In the genomic region with DNA sequence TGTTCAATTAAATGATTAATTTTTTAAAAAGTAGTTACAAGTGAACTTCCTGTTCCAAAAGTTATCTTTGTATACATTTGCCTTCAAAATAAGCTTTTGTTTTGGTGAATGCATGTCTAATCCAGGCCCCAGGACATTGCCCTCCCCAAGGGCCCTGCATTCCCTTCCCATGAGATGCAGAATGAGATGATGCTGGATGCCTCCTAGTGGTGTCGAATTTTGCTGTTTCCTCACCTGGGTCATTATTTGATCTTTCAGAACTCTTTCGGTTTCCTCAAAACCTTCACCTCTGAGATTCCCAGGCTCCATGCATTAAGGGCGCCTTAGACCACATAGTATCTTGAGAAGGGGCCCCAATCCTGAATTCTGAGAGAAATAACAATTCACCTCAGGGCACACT, we compare ENCODE assay signal across 17 cellular contexts.
"Had no signal": no experiment of that assay in that cellular context is flagged by ENCODE, and none has a peak within 500 bp of the region (broad histone marks: within the 10 kb centered on the region; RNA-seq: fewer than 3 reads in every experiment).

No MANE protein-coding gene starts in this region.

- H3K27ac ChIP-seq: gastroesophageal sphincter, heart left ventricle, upper lobe of right lung had no signal

- H3K4me1 Mint-ChIP-seq: activated CD4-positive, alpha-beta memory T cell treated with anti-CD3 and anti-CD28 coated beads, Interleukin-2, amount 10 ng/mL, durations not matched to agents 7 days and 5 days; activated CD8-positive, alpha-beta memory T cell treated with anti-CD3 and anti-CD28 coated beads, Interleukin-2, amount 10 ng/mL, durations not matched to agents 7 days and 5 days; activated naive CD8-positive, alpha-beta T cell treated with anti-CD3 and anti-CD28 coated beads for 36 hours; T-helper 17 cell had no signal

- H3K36me3 Mint-ChIP-seq: activated CD8-positive, alpha-beta memory T cell treated with anti-CD3 and anti-CD28 coated beads, Interleukin-2, amount 10 ng/mL, durations not matched to agents 7 days and 5 days; activated naive CD8-positive, alpha-beta T cell treated with anti-CD3 and anti-CD28 coated beads for 36 hours had no signal

- DNase-seq: activated CD4-positive, alpha-beta memory T cell treated with anti-CD3 and anti-CD28 coated beads, Interleukin-2, amount 10 ng/mL, durations not matched to agents 7 days and 5 days; activated CD4-positive, alpha-beta T cell treated with anti-CD3 and anti-CD28 coated beads for 4 hours; activated CD8-positive, alpha-beta memory T cell treated with anti-CD3 and anti-CD28 coated beads, Interleukin-2, amount 10 ng/mL, durations not matched to agents 7 days and 5 days; activated naive CD8-positive, alpha-beta T cell treated with anti-CD3 and anti-CD28 coated beads for 36 hours; amniotic stem cell; effector CD4-positive, alpha-beta T cell; heart left ventricle; left cardiac atrium; stimulated activated CD4-positive, alpha-beta T cell treated with anti-CD3 and anti-CD28 coated beads, Interleukin-12 subunit alpha, Interleukin-12 subunit beta, amount 100 ng/mL, for 4 hours; stimulated activated CD4-positive, alpha-beta T cell treated with anti-CD3 and anti-CD28 coated beads, Interleukin-1b, Interleukin-23, amount 100 ng/mL, for 48 hours; stimulated activated CD8-positive, alpha-beta memory T cell treated with anti-CD3 and anti-CD28 coated beads, Interleukin-4, amount 100 ng/mL, for 48 hours; stimulated activated naive CD4-positive, alpha-beta T cell; T-helper 17 cell; upper lobe of right lung had no signal

- H3K27ac Mint-ChIP-seq: activated CD4-positive, alpha-beta memory T cell treated with anti-CD3 and anti-CD28 coated beads, Interleukin-2, amount 10 ng/mL, durations not matched to agents 7 days and 5 days; activated CD8-positive, alpha-beta memory T cell treated with anti-CD3 and anti-CD28 coated beads, Interleukin-2, amount 10 ng/mL, durations not matched to agents 7 days and 5 days; activated naive CD8-positive, alpha-beta T cell treated with anti-CD3 and anti-CD28 coated beads for 36 hours; progenitor cell of endocrine pancreas; T-helper 17 cell had no signal

- H3K36me3 ChIP-seq: gastroesophageal sphincter, heart left ventricle, upper lobe of right lung had no signal

- ATAC-seq: activated CD8-positive, alpha-beta memory T cell treated with anti-CD3 and anti-CD28 coated beads, Interleukin-2, amount 10 ng/mL, durations not matched to agents 7 days and 5 days; esophagus mucosa; gastroesophageal sphincter; heart left ventricle; left cardiac atrium; T-helper 17 cell; upper lobe of right lung had no signal

- H3K27me3 Mint-ChIP-seq: activated CD4-positive, alpha-beta memory T cell treated with anti-CD3 and anti-CD28 coated beads, Interleukin-2, amount 10 ng/mL, durations not matched to agents 7 days and 5 days; activated CD8-positive, alpha-beta memory T cell treated with anti-CD3 and anti-CD28 coated beads, Interleukin-2, amount 10 ng/mL, durations not matched to agents 7 days and 5 days; activated naive CD8-positive, alpha-beta T cell treated with anti-CD3 and anti-CD28 coated beads for 36 hours; progenitor cell of endocrine pancreas; T-helper 17 cell had no signal

- H3K9me3 ChIP-seq: gastroesophageal sphincter, heart left ventricle, upper lobe of right lung had no signal

- H3K27me3 ChIP-seq: gastroesophageal sphincter, upper lobe of right lung had no signal

- H3K4me1 ChIP-seq: heart left ventricle, upper lobe of right lung had no signal

- H3K4me3 ChIP-seq: gastroesophageal sphincter, heart left ventricle, upper lobe of right lung had no signal

- H3K4me3 Mint-ChIP-seq: activated CD4-positive, alpha-beta memory T cell treated with anti-CD3 and anti-CD28 coated beads, Interleukin-2, amount 10 ng/mL, durations not matched to agents 7 days and 5 days; activated CD8-positive, alpha-beta memory T cell treated with anti-CD3 and anti-CD28 coated beads, Interleukin-2, amount 10 ng/mL, durations not matched to agents 7 days and 5 days; activated naive CD8-positive, alpha-beta T cell treated with anti-CD3 and anti-CD28 coated beads for 36 hours; T-helper 17 cell had no signal
